1 cellular context compared by ENCODE assay signal in the genomic region with DNA sequence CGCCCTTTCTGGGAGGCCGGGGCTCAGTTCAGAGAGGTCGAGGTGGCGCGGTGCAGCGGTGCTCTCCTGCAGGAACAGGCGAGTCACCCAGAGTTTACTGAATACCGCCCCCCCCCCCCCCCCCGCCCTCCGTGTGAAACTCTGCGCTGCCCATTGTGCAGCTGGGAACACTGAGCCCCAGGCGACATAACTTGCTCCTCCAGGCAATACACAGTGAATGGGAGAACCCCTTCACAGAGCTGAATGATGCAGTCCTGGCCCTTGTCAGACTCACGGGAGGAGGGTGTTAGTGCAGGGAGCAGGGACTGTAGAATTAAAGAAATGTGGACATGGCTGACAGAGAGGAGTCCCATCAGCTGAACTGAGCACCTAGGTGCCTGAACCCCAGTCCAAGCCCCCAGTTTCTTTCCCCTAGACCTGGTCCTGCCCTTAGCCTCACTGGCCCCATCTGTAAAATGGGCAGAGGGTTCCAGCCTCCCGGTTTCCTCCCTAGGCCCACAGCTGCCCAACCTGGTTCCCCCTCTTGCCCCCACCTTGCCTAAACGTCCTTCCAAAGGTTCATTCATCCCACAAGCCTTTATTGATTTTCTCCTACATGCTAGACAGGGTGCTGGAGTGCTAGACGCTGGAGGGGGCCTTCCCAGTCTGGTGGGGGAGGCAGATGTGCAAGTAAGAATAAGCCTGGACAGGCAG.
TF ChIP-seq lines count a peak whose summit lies in the region.

No MANE protein-coding gene starts in this region.

TF ChIP-seq in K562, 482 proteins besides CTCF, POLR2A, EP300 and RAD21 (continued from another document):
- TF ChIP-seq, protein P1, sequence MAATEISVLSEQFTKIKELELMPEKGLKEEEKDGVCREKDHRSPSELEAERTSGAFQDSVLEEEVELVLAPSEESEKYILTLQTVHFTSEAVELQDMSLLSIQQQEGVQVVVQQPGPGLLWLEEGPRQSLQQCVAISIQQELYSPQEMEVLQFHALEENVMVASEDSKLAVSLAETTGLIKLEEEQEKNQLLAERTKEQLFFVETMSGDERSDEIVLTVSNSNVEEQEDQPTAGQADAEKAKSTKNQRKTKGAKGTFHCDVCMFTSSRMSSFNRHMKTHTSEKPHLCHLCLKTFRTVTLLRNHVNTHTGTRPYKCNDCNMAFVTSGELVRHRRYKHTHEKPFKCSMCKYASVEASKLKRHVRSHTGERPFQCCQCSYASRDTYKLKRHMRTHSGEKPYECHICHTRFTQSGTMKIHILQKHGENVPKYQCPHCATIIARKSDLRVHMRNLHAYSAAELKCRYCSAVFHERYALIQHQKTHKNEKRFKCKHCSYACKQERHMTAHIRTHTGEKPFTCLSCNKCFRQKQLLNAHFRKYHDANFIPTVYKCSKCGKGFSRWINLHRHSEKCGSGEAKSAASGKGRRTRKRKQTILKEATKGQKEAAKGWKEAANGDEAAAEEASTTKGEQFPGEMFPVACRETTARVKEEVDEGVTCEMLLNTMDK (IDR thresholded peaks at IDR 0.05; ENCODE audit: borderline replicate concordance, insufficient read depth, low read depth, low read length, poor library complexity, severe bottlenecking), result no peak
- no peak for TF ChIP-seq FOXJ3 (CRISPR knock-in tag; IDR thresholded peaks at IDR 0.05)
- TF ChIP-seq, protein P2, sequence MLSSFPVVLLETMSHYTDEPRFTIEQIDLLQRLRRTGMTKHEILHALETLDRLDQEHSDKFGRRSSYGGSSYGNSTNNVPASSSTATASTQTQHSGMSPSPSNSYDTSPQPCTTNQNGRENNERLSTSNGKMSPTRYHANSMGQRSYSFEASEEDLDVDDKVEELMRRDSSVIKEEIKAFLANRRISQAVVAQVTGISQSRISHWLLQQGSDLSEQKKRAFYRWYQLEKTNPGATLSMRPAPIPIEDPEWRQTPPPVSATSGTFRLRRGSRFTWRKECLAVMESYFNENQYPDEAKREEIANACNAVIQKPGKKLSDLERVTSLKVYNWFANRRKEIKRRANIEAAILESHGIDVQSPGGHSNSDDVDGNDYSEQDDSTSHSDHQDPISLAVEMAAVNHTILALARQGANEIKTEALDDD (IDR thresholded peaks at IDR 0.05), result no peak
- no peak for TF ChIP-seq NELFE (IDR thresholded peaks at IDR 0.05; ENCODE audit: insufficient read depth, insufficient read length)
- peak; percentile 71 to 80 for TF ChIP-seq KDM1A (IDR thresholded peaks at IDR 0.05)
- TF ChIP-seq HNRNPUL1 (IDR thresholded peaks at IDR 0.05; ENCODE audit: low read length), result no peak
- TF ChIP-seq C11orf30 (IDR thresholded peaks at IDR 0.05; ENCODE audit: low read depth), result no peak
- TF ChIP-seq TEAD1 (CRISPR knock-in tag; IDR thresholded peaks at IDR 0.05), result no peak
- TF ChIP-seq ADNP (tag; IDR thresholded peaks at IDR 0.05), result peak; percentile 83
- TF ChIP-seq, protein P3, sequence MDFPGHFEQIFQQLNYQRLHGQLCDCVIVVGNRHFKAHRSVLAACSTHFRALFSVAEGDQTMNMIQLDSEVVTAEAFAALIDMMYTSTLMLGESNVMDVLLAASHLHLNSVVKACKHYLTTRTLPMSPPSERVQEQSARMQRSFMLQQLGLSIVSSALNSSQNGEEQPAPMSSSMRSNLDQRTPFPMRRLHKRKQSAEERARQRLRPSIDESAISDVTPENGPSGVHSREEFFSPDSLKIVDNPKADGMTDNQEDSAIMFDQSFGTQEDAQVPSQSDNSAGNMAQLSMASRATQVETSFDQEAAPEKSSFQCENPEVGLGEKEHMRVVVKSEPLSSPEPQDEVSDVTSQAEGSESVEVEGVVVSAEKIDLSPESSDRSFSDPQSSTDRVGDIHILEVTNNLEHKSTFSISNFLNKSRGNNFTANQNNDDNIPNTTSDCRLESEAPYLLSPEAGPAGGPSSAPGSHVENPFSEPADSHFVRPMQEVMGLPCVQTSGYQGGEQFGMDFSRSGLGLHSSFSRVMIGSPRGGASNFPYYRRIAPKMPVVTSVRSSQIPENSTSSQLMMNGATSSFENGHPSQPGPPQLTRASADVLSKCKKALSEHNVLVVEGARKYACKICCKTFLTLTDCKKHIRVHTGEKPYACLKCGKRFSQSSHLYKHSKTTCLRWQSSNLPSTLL (IDR thresholded peaks at IDR 0.05), result no peak
- no peak for TF ChIP-seq ZNF431 (CRISPR knock-in tag; IDR thresholded peaks at IDR 0.05)
- TF ChIP-seq, protein P4, sequence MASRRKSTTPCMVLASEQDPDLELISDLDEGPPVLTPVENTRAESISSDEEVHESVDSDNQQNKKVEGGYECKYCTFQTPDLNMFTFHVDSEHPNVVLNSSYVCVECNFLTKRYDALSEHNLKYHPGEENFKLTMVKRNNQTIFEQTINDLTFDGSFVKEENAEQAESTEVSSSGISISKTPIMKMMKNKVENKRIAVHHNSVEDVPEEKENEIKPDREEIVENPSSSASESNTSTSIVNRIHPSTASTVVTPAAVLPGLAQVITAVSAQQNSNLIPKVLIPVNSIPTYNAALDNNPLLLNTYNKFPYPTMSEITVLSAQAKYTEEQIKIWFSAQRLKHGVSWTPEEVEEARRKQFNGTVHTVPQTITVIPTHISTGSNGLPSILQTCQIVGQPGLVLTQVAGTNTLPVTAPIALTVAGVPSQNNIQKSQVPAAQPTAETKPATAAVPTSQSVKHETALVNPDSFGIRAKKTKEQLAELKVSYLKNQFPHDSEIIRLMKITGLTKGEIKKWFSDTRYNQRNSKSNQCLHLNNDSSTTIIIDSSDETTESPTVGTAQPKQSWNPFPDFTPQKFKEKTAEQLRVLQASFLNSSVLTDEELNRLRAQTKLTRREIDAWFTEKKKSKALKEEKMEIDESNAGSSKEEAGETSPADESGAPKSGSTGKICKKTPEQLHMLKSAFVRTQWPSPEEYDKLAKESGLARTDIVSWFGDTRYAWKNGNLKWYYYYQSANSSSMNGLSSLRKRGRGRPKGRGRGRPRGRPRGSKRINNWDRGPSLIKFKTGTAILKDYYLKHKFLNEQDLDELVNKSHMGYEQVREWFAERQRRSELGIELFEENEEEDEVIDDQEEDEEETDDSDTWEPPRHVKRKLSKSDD (conservative IDR thresholded peaks at IDR 0.05; ENCODE audit: low read length), result no peak
- TF ChIP-seq ZNF507 (tag; conservative IDR thresholded peaks at IDR 0.05), result no peak
- no peak for TF ChIP-seq RFX5 (IDR thresholded peaks at IDR 0.05; ENCODE audit: low read depth, low read length)
- TF ChIP-seq HDAC2 (IDR thresholded peaks at IDR 0.05), result peak; percentile 52; the same call in 1 of the 2 replicates
- TF ChIP-seq GABPA (tag; conservative IDR thresholded peaks at IDR 0.05; ENCODE audit: low read depth), result no peak
- TF ChIP-seq ESRRB (CRISPR knock-in tag; IDR thresholded peaks at IDR 0.05; ENCODE audit: borderline replicate concordance), result no peak
- peak; percentile 90 for TF ChIP-seq RBM25 (IDR thresholded peaks at IDR 0.05; ENCODE audit: low read depth, low read length, severe bottlenecking)
- no peak for TF ChIP-seq ZNF696 (CRISPR knock-in tag; conservative IDR thresholded peaks at IDR 0.05)
- no peak for TF ChIP-seq ZKSCAN1 (IDR thresholded peaks at IDR 0.05; ENCODE audit: low read depth, low read length)
- TF ChIP-seq NFIX (CRISPR knock-in tag; IDR thresholded peaks at IDR 0.05; ENCODE audit: low read depth), result no peak
- no peak for TF ChIP-seq PML (IDR thresholded peaks at IDR 0.05; ENCODE audit: low read length)
- TF ChIP-seq ZNF57 (CRISPR knock-in tag; IDR thresholded peaks at IDR 0.05), result no peak
- TF ChIP-seq BCOR (IDR thresholded peaks at IDR 0.05), result peak; percentile 86
- no peak for TF ChIP-seq DDX20 (tag; IDR thresholded peaks at IDR 0.05; ENCODE audit: low read depth)
TF ChIP-seq in K562: peak in this region for 7.
